In the genomic region with DNA sequence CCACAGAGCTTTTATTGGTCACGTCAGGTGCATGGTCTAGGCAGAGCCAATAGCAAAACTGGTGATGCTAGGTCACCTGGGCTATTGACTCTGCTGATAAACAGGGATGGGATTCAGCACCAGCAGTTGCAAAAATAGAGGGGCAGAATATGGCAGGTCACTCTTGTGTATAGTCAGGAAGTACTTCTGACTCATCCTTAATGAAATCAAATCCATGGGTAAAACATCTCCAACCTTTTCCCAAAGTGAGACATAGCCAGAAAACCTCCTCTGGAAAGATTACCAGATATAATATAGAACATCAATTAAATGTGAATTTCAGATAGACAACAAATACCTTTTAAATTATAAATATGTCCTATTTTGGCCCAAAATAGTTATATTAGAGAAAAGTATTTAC, we compare ENCODE assay signal across 26 cellular contexts.
"Had no signal": no experiment of that assay in that cellular context is flagged by ENCODE, and none has a peak within 500 bp of the region (broad histone marks: within the 10 kb centered on the region; RNA-seq: fewer than 3 reads in every experiment).

No MANE protein-coding gene starts in this region.

- DNase-seq: activated CD4-positive, alpha-beta memory T cell treated with anti-CD3 and anti-CD28 coated beads for 36 hours; activated CD4-positive, alpha-beta T cell treated with anti-CD3 and anti-CD28 coated beads, Interleukin-2, amount 10 ng/mL, durations not matched to agents 24 days and 14 days; activated CD4-positive, CD25-positive, alpha-beta regulatory T cell treated with anti-CD3 and anti-CD28 coated beads, Interleukin-2, amount 50 U/mL, for 72 hours; activated CD8-positive, alpha-beta memory T cell treated with anti-CD3 and anti-CD28 coated beads, Interleukin-2, amount 50 U/mL, for 4 hours; activated gamma-delta T cell treated with Interleukin-2 at 50 U/mL for 16 hours; activated naive CD4-positive, alpha-beta T cell treated with anti-CD3 and anti-CD28 coated beads, Interleukin-2, amount 50 U/mL, for 16 hours; activated naive CD8-positive, alpha-beta T cell treated with anti-CD3 and anti-CD28 coated beads, Interleukin-2, amount 50 U/mL, for 24 hours; activated T-cell treated with anti-CD3 and anti-CD28 coated beads, Interleukin-2, amount 50 U/mL, for 24 hours; effector memory CD8-positive, alpha-beta T cell; head of caudate nucleus; hippocampal formation; kidney; left colon; naive B cell; nephron progenitor cell; ovary; right lobe of liver; small intestine; stimulated activated CD4-positive, alpha-beta T cell treated with anti-CD3 and anti-CD28 coated beads, Interleukin-1b, Interleukin-23, amount 100 ng/mL, for 48 hours; stimulated activated CD4-positive, alpha-beta T cell treated with anti-CD3 and anti-CD28 coated beads, Interleukin-4, amount 100 ng/mL, for 4 hours; stimulated activated CD8-positive, alpha-beta memory T cell treated with anti-CD3 and anti-CD28 coated beads, Interleukin-4, amount 100 ng/mL, for 48 hours; stimulated activated naive B cell treated with anti-CD40 and anti-IgM and Interleukin-4, amounts not matched to agents 10 μg/mL and 1 μg/mL and 100 μg/mL, for 72 hours; stomach; T-helper 17 cell had no signal

- ATAC-seq: activated naive CD8-positive, alpha-beta T cell treated with anti-CD3 and anti-CD28 coated beads, Interleukin-2, amount 50 U/mL, for 24 hours; activated T-helper 17 cell treated with anti-CD3 and anti-CD28 coated beads, Interleukin-2, amount 50 U/mL, for 72 hours; effector memory CD8-positive, alpha-beta T cell; esophagus mucosa; left colon; right lobe of liver; stimulated activated naive B cell treated with anti-CD40 and anti-IgM and Interleukin-4, amounts not matched to agents 10 μg/mL and 1 μg/mL and 100 μg/mL, for 72 hours; T-helper 17 cell had no signal
